ENCODE assay signal across 8 cellular contexts in the genomic region with DNA sequence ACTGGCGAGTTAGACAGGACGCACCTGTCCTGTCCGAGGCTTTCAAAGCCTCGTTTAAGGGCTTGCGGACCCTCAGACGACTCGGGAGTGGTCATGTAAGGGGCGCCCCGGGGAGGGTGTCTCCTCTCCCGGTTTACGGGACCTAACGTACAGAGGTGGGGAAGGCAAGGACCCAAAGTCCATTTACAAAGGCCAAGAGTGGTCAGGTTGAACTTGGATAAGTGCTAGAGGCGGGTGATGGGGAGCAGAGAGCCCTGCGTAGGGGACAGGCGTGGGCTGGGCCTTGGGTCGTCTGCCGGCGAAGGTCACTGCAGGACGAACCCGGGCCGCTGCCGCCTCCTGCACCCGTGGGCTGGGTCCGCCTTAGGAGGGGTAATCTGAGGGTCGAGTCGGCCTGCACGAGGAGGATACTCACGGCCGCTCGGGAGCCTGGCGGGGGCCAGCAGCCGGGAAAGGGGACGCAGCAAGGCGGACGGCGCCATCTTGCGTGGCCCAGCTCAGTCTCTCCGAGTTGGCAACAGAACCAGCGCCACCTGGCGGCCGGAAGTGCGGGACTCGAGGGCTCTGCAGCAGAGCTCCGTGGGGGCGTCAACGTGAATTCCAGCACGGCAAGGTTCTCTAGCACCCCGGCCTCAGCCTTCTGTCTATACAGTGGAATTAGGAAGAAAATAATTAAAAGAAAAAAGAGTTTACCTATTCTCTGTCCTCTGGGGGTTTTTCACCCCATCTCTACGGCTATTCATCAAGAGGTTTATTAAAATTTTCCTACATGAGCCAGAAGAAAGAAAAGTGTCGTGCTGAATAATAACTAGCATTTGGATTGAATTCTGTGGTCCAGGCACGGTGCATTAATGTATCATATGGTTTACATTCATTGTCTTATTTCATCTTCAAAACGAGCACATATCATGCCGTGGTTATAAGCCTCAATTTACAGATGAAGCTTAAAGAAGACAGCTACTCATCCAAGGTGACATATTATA. TPM values are rescaled to one million over a fixed set of nuclear protein-coding genes. Genes with fewer than 3 reads are reported as not detected.
DNase-seq lines count a peak whose midpoint lies in the region; ATAC-seq and TF ChIP-seq lines count a peak whose summit lies in the region.

No MANE protein-coding gene starts in this region.

- in situ Hi-C loops in GM18951 (cut with MboI; ENCODE audit: low sequenced_read_pairs, unreplicated experiment): no loop called here

- peak overlapping the region; percentile 99 for H3K4me3 Mint-ChIP-seq in central memory CD8-positive, alpha-beta T cell

- no peaks in the 10 kb centered on the region for H3K9me3 Mint-ChIP-seq in central memory CD8-positive, alpha-beta T cell

- TF ChIP-seq CTCF in AG09319 (IDR thresholded peaks at IDR 0.05; ENCODE audit: low read depth, low read length) (peak; percentile 96), kidney epithelial cell (IDR thresholded peaks at IDR 0.05; ENCODE audit: insufficient read depth, low read length, poor library complexity, severe bottlenecking) (peak; percentile 98)

- no peaks in the 10 kb centered on the region for H3K36me3 ChIP-seq in kidney epithelial cell (ENCODE audit: control insufficient read depth, insufficient read depth, low read length)

- H3K4me3 ChIP-seq in kidney epithelial cell (ENCODE audit: low read depth, low read length): peak overlapping the region; percentile 77

- no peaks in the 10 kb centered on the region for H3K27me3 Mint-ChIP-seq in central memory CD8-positive, alpha-beta T cell

- peak overlapping the region; percentile 96 for H3K27ac Mint-ChIP-seq in central memory CD8-positive, alpha-beta T cell (ENCODE audit: low read depth)

- H3K27me3 ChIP-seq in kidney epithelial cell (ENCODE audit: control insufficient read depth, insufficient read depth, low read length): no peaks in the 10 kb centered on the region

- peaks cover 22% of the 10 kb centered on the region for H3K4me1 Mint-ChIP-seq in central memory CD8-positive, alpha-beta T cell

- peak; percentile 84 for DNase-seq in AG09319 (ENCODE audit: extremely low read depth, low read depth)
- DNase-seq in NCI-H226: peak; percentile 83
- peak; percentile 96 to 100 (median 97) for DNase-seq in activated CD4-positive, CD25-positive, alpha-beta regulatory T cell (lab: John Stamatoyannopoulos, UW)
- DNase-seq in central memory CD8-positive, alpha-beta T cell (ENCODE audit: low spot score in 2 of 2): peak; percentile 89 to 99
- DNase-seq in kidney epithelial cell (ENCODE audit: low read depth): peak; percentile 61
- peak; percentile 100 for DNase-seq in stimulated activated CD4-positive, alpha-beta T cell treated with anti-CD3 and anti-CD28 coated beads, Interleukin-15, amount 100 ng/mL, for 24 hours

- peak; percentile 90 for ATAC-seq in HG03196 (IDR thresholded peaks at IDR 0.05; ENCODE audit: unreplicated experiment)
- ATAC-seq in central memory CD8-positive, alpha-beta T cell (replicated peaks; ENCODE audit: extremely low read depth, poor library complexity, severe bottlenecking): peak; percentile 96

- H3K36me3 Mint-ChIP-seq in central memory CD8-positive, alpha-beta T cell (ENCODE audit: insufficient read depth): peaks cover 27% of the 10 kb centered on the region

- TF ChIP-seq POLR2A in GM18951 (IDR thresholded peaks at IDR 0.05; ENCODE audit: extremely low read depth, insufficient read depth, insufficient read length): peak; percentile 80

RNA-seq across cellular contexts. Expression of gene NAA15, which starts 5.7 kb away (rescaled TPM):
- total RNA-seq in kidney epithelial cell: 31.0 and 31.7 TPM in 2 replicates

RNA-seq across cellular contexts. Expression of gene NDUFC1, which starts 6.7 kb away (rescaled TPM):
- total RNA-seq in kidney epithelial cell: 26.7 and 36.8 TPM in 2 replicates

RNA-seq across cellular contexts. Expression of gene MGARP, which starts 15.6 kb away (rescaled TPM):
- total RNA-seq in kidney epithelial cell: 0.08 TPM in 1 of 2 replicates, not detected in the other

Comparison
In these comparisons a context has a peak if more than half of its experiments do, and no peak if none do; other contexts are left out.
1. Peak in every context shown above with its lines: DNase-seq, ATAC-seq and H3K4me3 ChIP-seq.